Comparison of ENCODE assay signal across 10 cellular contexts in the genomic region with DNA sequence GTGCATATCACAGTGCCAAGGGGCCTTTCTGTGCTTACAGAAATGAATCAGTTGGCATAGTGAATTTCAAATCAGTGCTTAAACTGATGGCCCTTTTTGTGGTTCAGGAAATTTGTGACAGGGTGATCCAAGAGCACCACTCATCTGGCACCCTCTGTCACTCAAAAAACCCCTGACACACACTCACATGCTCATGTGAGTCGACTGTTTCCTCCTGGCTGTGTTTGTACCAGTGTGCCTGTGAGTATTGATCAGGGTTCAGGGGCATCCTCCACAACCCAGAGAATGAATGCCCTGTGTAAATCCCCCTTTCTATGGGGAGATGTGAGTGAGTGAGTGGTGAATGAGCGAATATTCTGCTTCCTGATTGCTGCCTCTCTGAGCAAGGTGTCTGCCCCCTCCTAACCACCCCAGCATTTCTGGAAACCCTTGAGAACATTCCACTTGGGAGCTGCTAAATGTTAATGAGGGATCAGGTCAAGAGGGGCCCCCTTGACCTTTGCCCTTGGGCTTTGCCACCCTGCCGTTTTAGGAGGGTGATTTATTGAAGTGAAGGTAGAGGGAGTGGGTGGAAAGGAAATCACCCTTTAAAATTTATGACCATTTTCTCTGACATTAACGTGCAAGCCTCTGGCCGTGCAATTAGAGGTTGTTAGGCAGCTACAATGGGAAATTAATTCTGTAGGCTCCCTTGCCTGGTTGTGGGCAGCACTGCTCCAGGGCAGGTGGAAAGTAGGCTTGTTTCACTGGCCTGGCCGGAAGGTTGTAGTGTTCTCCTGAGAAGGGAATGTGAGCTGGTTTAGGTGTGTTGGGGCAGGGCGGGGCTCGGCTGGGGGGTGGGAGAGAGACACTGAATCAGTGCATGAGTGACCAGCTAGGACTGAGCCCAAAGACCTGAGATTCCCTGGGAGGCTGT.
DNase-seq lines count a peak whose midpoint lies in the region; ATAC-seq, FAIRE-seq and TF ChIP-seq lines count a peak whose summit lies in the region.
"Had no signal": no experiment of that assay in that cellular context is flagged by ENCODE, and none has a peak within 500 bp of the region (broad histone marks: within the 10 kb centered on the region; RNA-seq: fewer than 3 reads in every experiment).

No MANE protein-coding gene starts in this region.

- no peak overlapping the region for H3K27ac ChIP-seq in CD4-positive, alpha-beta memory T cell (ENCODE audit: low read depth, low read length)
- peak overlapping the region in 1 of 2 donors; percentile 13 for H3K27ac ChIP-seq in coronary artery

- peaks cover 45 to 85% (median 60%) of the 10 kb centered on the region in 4 donors for H3K4me1 Mint-ChIP-seq in CD4-positive, alpha-beta memory T cell
- peaks cover 73% of the 10 kb centered on the region for H3K4me1 Mint-ChIP-seq in nephron progenitor cell

- FAIRE-seq in bronchial epithelial cell (lab: Jason Lieb, UNC): peak; percentile 52
- FAIRE-seq: HTR-8/SVneo had no signal

- POLR2A ChIA-PET in CD4-positive, alpha-beta memory T cell (lab: Charles Lee; ENCODE audit: partially characterized antibody): interaction anchor here (1.0 kb wide), 1 partner anchor 87 kb away, joined by 5 read pairs; the partner anchor contains the start of gene SLCO3A1

- H3K4me3 Mint-ChIP-seq in CD4-positive, alpha-beta memory T cell: peak overlapping the region in 3 of 8 donors; percentile 47 to 65 (median 65)
- H3K4me3 Mint-ChIP-seq in nephron progenitor cell: peak overlapping the region; percentile 59
- H3K4me3 Mint-ChIP-seq: activated naive CD8-positive, alpha-beta T cell had no signal

- no peaks in the 10 kb centered on the region for H3K36me3 ChIP-seq in CD4-positive, alpha-beta memory T cell (ENCODE audit: insufficient read depth, low read length)
- H3K36me3 ChIP-seq in bronchial epithelial cell (ENCODE audit: control insufficient read depth, insufficient read depth, low read length): no peaks in the 10 kb centered on the region
- H3K36me3 ChIP-seq: stomach had no signal

- H3K27me3 Mint-ChIP-seq in CD4-positive, alpha-beta memory T cell: no peaks in the 10 kb centered on the region
- peaks cover 59% of the 10 kb centered on the region for H3K27me3 Mint-ChIP-seq in nephron progenitor cell (ENCODE audit: low read depth, poor library complexity)
- H3K27me3 Mint-ChIP-seq: activated naive CD8-positive, alpha-beta T cell had no signal

- H3K27ac Mint-ChIP-seq in CD4-positive, alpha-beta memory T cell: peak overlapping the region; percentile 46 to 86 (median 78)
- H3K27ac Mint-ChIP-seq in nephron progenitor cell: peak overlapping the region; percentile 62
- H3K27ac Mint-ChIP-seq: activated naive CD8-positive, alpha-beta T cell had no signal

- H3K27me3 ChIP-seq in CD4-positive, alpha-beta memory T cell (ENCODE audit: insufficient read depth, low read length): no peaks in the 10 kb centered on the region
- H3K27me3 ChIP-seq in bronchial epithelial cell (ENCODE audit: control insufficient read depth, insufficient read depth, low read length): no peaks in the 10 kb centered on the region
- H3K27me3 ChIP-seq: stomach had no signal

- intact Hi-C loops in CD4-positive, alpha-beta memory T cell (cut with micrococcal nuclease): no loop called here

- no peaks in the 10 kb centered on the region for H3K9me3 Mint-ChIP-seq in CD4-positive, alpha-beta memory T cell
- no peaks in the 10 kb centered on the region for H3K9me3 Mint-ChIP-seq in nephron progenitor cell

- no peaks in the 10 kb centered on the region for H3K9me3 ChIP-seq in CD4-positive, alpha-beta memory T cell (ENCODE audit: control insufficient read depth in 1 of 2, low read length in 2 of 2)
- H3K9me3 ChIP-seq: stomach had no signal

- in situ Hi-C loops in KBM-7 (cut with MboI; ENCODE audit: low pct_unique_long_range_greater_than_20kb, low sequenced_read_pairs): no loop called here

- peak in 1 of 5 donors; percentile 43 for DNase-seq in CD4-positive, alpha-beta memory T cell
- DNase-seq in bronchial epithelial cell (ENCODE audit: low read depth): peak; percentile 44
- peak; percentile 73 for DNase-seq in nephron progenitor cell
- no peak for DNase-seq in KBM-7
- no peak for DNase-seq in activated CD4-positive, alpha-beta T cell treated with anti-CD3 and anti-CD28 coated beads for 4 hours
- DNase-seq in coronary artery (ENCODE audit: low spot score): no peak
- DNase-seq: stomach had no signal

- TF ChIP-seq CTCF in bronchial epithelial cell (IDR thresholded peaks at IDR 0.05; ENCODE audit: insufficient read depth, low read length, severe bottlenecking) (no peak), nephron progenitor cell (IDR thresholded peaks at IDR 0.05) (no peak), coronary artery (IDR thresholded peaks at IDR 0.05) (no peak)

- CTCF ChIA-PET in CD4-positive, alpha-beta memory T cell (lab: Charles Lee; ENCODE audit: partially characterized antibody): interaction anchor here (1.0 to 7.0 kb wide), 11 partner anchors 8 to 638 kb away, joined by 3 to 117 read pairs (median 4); partner anchors contain the start of gene SLCO3A1

- peak; percentile 52 for ATAC-seq in GM19463 (IDR thresholded peaks at IDR 0.05; ENCODE audit: unreplicated experiment)

- no peak overlapping the region for H3K4me3 ChIP-seq in CD4-positive, alpha-beta memory T cell (ENCODE audit: low read length in 2 of 2)
- H3K4me3 ChIP-seq in bronchial epithelial cell (ENCODE audit: low read depth, low read length) (no peak overlapping the region), coronary artery (no peak overlapping the region)
- H3K4me3 ChIP-seq: stomach had no signal

- peaks cover 40% of the 10 kb centered on the region for H3K4me1 ChIP-seq in CD4-positive, alpha-beta memory T cell (ENCODE audit: insufficient read depth, low read length)

- H3K36me3 Mint-ChIP-seq in CD4-positive, alpha-beta memory T cell: peaks cover 2 to 4% of the 10 kb centered on the region in 2 donors
- no peaks in the 10 kb centered on the region for H3K36me3 Mint-ChIP-seq in nephron progenitor cell (ENCODE audit: low read depth)

Comparison
In these comparisons a context has a peak if more than half of its experiments do, and no peak if none do; other contexts are left out.
1. DNase-seq: peak in bronchial epithelial cell (single experiment) and nephron progenitor cell (single experiment); none in KBM-7 (single experiment), activated CD4-positive, alpha-beta T cell treated with anti-CD3 and anti-CD28 coated beads for 4 hours (0 of 2) and coronary artery (single experiment).